In the genomic region with DNA sequence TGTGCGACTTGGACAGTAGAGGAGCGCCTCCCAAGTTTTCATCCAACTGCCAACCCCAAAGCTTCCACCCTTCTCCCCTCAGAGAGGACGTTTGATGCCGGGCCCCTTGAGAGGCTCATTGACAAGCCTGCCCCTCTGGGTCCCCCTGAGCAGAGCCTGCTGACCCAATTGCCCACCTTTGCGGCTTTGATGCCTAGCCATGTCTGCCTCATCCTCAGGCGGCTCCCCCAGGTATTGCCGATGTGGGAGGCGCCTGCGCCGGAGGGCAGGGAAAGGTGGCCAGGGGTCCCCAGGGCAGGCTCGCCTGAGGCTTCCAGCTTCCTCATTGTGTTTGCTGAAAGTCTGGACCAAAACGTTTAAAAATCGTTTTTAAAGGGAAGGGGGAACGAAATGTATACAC, we compare ENCODE assay signal across 8 cellular contexts. TPM values are rescaled to one million over a fixed set of nuclear protein-coding genes. Genes with fewer than 3 reads are reported as not detected.
DNase-seq lines count a peak whose midpoint lies in the region; ATAC-seq, FAIRE-seq and TF ChIP-seq lines count a peak whose summit lies in the region.

No MANE protein-coding gene starts in this region.

- H2AFZ ChIP-seq in keratinocyte (ENCODE audit: control insufficient read depth, low read length) = no peak overlapping the region

- no peaks in the 10 kb centered on the region for H4K20me1 ChIP-seq in keratinocyte (ENCODE audit: control insufficient read depth, extremely low read depth, insufficient read depth, low read length)

- H3K27me3 ChIP-seq in keratinocyte (ENCODE audit: control insufficient read depth, extremely low read depth, insufficient read depth, low read length) (no peaks in the 10 kb centered on the region), subcutaneous abdominal adipose tissue (ENCODE audit: control insufficient read depth in 5 of 5, insufficient read depth in 4 of 5, low read length in 5 of 5) (no peaks in the 10 kb centered on the region)

- no peak for DNase-seq in activated CD4-positive, alpha-beta T cell treated with anti-CD3 and anti-CD28 coated beads for 36 hours
- DNase-seq in activated CD4-positive, alpha-beta T cell treated with anti-CD3 and anti-CD28 coated beads for 4 hours = no peak
- DNase-seq in activated naive CD4-positive, alpha-beta T cell treated with anti-CD3 and anti-CD28 coated beads, Interleukin-2, amount 50 U/mL, for 72 hours (ENCODE audit: low spot score in 2 of 2) = no peak
- no peak for DNase-seq in keratinocyte (ENCODE audit: low read depth, low spot score)
- no peak for DNase-seq in stimulated activated CD4-positive, alpha-beta T cell treated with anti-CD3 and anti-CD28 coated beads, Interleukin-15, amount 100 ng/mL, for 24 hours
- DNase-seq in cerebellum (ENCODE audit: low spot score) = no peak

- peak overlapping the region; percentile 81 for H3K4me3 Mint-ChIP-seq in activated CD4-positive, alpha-beta T cell treated with anti-CD3 and anti-CD28 coated beads for 36 hours

- H3K4me3 ChIP-seq in keratinocyte (ENCODE audit: control insufficient read depth in 2 of 3, extremely low read depth in 1 of 3, insufficient read depth in 2 of 3, low read depth in 1 of 3, low read length in 3 of 3) (peak overlapping the region; percentile 75 to 97 (median 92)), subcutaneous abdominal adipose tissue (ENCODE audit: low read depth in 1 of 5, low read length in 5 of 5) (peak overlapping the region in 4 of 5 donors; percentile 79 to 88 (median 82))

- peaks cover 16% of the 10 kb centered on the region for H3K4me1 Mint-ChIP-seq in activated CD4-positive, alpha-beta T cell treated with anti-CD3 and anti-CD28 coated beads for 36 hours

- H3K27ac Mint-ChIP-seq in activated CD4-positive, alpha-beta T cell treated with anti-CD3 and anti-CD28 coated beads for 36 hours = no peak overlapping the region
- peak overlapping the region; percentile 92 to 96 for H3K27ac Mint-ChIP-seq in activated naive CD4-positive, alpha-beta T cell treated with anti-CD3 and anti-CD28 coated beads, Interleukin-2, amount 50 U/mL, for 72 hours

- peaks cover 10% of the 10 kb centered on the region for H3K79me2 ChIP-seq in keratinocyte (ENCODE audit: control insufficient read depth, insufficient read depth, low read length)

- H3K9me3 ChIP-seq in keratinocyte (ENCODE audit: control insufficient read depth, low read depth, low read length) (no peaks in the 10 kb centered on the region), subcutaneous abdominal adipose tissue (ENCODE audit: control insufficient read depth in 5 of 5, low read length in 5 of 5) (no peaks in the 10 kb centered on the region)

- no peaks in the 10 kb centered on the region for H3K9me1 ChIP-seq in keratinocyte (ENCODE audit: control insufficient read depth, extremely low read depth, insufficient read depth, low read length)

- no peaks in the 10 kb centered on the region for H3K27me3 Mint-ChIP-seq in activated CD4-positive, alpha-beta T cell treated with anti-CD3 and anti-CD28 coated beads for 36 hours

- H3K27ac ChIP-seq in keratinocyte (ENCODE audit: control insufficient read depth, insufficient read depth, low read length) (no peak overlapping the region), subcutaneous abdominal adipose tissue (ENCODE audit: low read depth, low read length) (no peak overlapping the region)

- no peak for FAIRE-seq in keratinocyte (lab: Jason Lieb, UNC)

- POLR2A ChIA-PET in activated CD4-positive, alpha-beta T cell treated with anti-CD3 and anti-CD28 coated beads for 36 hours (lab: Charles Lee) = interaction anchor here (0.6 kb wide), 1 partner anchor 232 kb away, joined by 3 read pairs; a partner anchor contains a TSS

- CTCF ChIA-PET in activated CD4-positive, alpha-beta T cell treated with anti-CD3 and anti-CD28 coated beads for 36 hours (lab: Charles Lee) = interaction anchor here (1.0 kb wide), 1 partner anchor 165 kb away, joined by 3 read pairs; no protein-coding TSS in a partner anchor

- dilution Hi-C loops in keratinocyte (cut with MboI; ENCODE audit: extremely low pct_ligation_motif_present, low sequenced_read_pairs) = no loop called here

- intact Hi-C loops in activated CD4-positive, alpha-beta T cell treated with anti-CD3 and anti-CD28 coated beads for 36 hours (cut with DNase I, micrococcal nuclease) = loop anchor here (2.0 to 5.0 kb wide), 4 partner anchors 45 to 955 kb away; a partner anchor contains a TSS

- peak overlapping the region; percentile 97 for H3K4me2 ChIP-seq in keratinocyte (ENCODE audit: control insufficient read depth, extremely low read depth, insufficient read depth, low read depth, low read length)

- no peak overlapping the region for H3K9ac ChIP-seq in keratinocyte (ENCODE audit: control insufficient read depth, extremely low read depth, insufficient read depth, low read length)
- H3K9ac ChIP-seq in subcutaneous abdominal adipose tissue (ENCODE audit: low read length in 5 of 5) = peak overlapping the region in 2 of 5 donors; percentile 68 to 84

- no peak for TF ChIP-seq POLR2A in GM18505 (IDR thresholded peaks at IDR 0.05; ENCODE audit: borderline replicate concordance, extremely low read depth, insufficient read depth, insufficient read length)

- H3K36me3 Mint-ChIP-seq in activated CD4-positive, alpha-beta T cell treated with anti-CD3 and anti-CD28 coated beads for 36 hours (ENCODE audit: low read depth) = peaks cover 27% of the 10 kb centered on the region
- peaks cover 13 to 16% of the 10 kb centered on the region in 2 donors for H3K36me3 Mint-ChIP-seq in activated naive CD4-positive, alpha-beta T cell treated with anti-CD3 and anti-CD28 coated beads, Interleukin-2, amount 50 U/mL, for 72 hours

- H3K36me3 ChIP-seq in keratinocyte (ENCODE audit: control insufficient read depth in 2 of 2, extremely low read depth in 1 of 2, insufficient read depth in 2 of 2, low read length in 2 of 2) (peaks cover 9 to 28% of the 10 kb centered on the region in 2 experiments), subcutaneous abdominal adipose tissue (ENCODE audit: control insufficient read depth in 5 of 5, insufficient read depth in 5 of 5, low read length in 5 of 5) (peaks cover 0 to 28% (median 19%) of the 10 kb centered on the region in 5 donors)

- no peak for ATAC-seq in activated CD4-positive, alpha-beta T cell treated with anti-CD3 and anti-CD28 coated beads for 36 hours
- no peak for ATAC-seq in activated naive CD4-positive, alpha-beta T cell treated with anti-CD3 and anti-CD28 coated beads, Interleukin-2, amount 50 U/mL, for 72 hours
- ATAC-seq in GM18505 (IDR thresholded peaks at IDR 0.05; ENCODE audit: unreplicated experiment) = no peak

- no peaks in the 10 kb centered on the region for H3K9me3 Mint-ChIP-seq in activated CD4-positive, alpha-beta T cell treated with anti-CD3 and anti-CD28 coated beads for 36 hours (ENCODE audit: low read depth)
- no peaks in the 10 kb centered on the region for H3K9me3 Mint-ChIP-seq in activated naive CD4-positive, alpha-beta T cell treated with anti-CD3 and anti-CD28 coated beads, Interleukin-2, amount 50 U/mL, for 72 hours

- H3K4me1 ChIP-seq in keratinocyte (ENCODE audit: control insufficient read depth, extremely low read depth, insufficient read depth, low read length) (peaks cover 10% of the 10 kb centered on the region), subcutaneous abdominal adipose tissue (ENCODE audit: control insufficient read depth in 5 of 5, insufficient read depth in 5 of 5, low read length in 5 of 5) (peaks cover 0 to 20% (median 16%) of the 10 kb centered on the region in 5 donors)

- no peak for TF ChIP-seq CTCF in keratinocyte (optimal IDR thresholded peaks at IDR 0.05 in 1 of 3, IDR thresholded peaks at IDR 0.05 in 1 of 3, conservative IDR thresholded peaks at IDR 0.05 in 1 of 3; ENCODE audit: extremely low read depth in 1 of 3, insufficient read depth in 2 of 3, low read length in 3 of 3)

RNA-seq across cellular contexts. Expression of a gene that starts 1.4 kb away (rescaled TPM):
- total RNA-seq in activated CD4-positive, alpha-beta T cell treated with anti-CD3 and anti-CD28 coated beads for 36 hours = 10 to 100 TPM; 73.5 to 86.4 TPM
- 10 to 100 TPM; 67.9 to 70.7 TPM for total RNA-seq in activated naive CD4-positive, alpha-beta T cell treated with anti-CD3 and anti-CD28 coated beads, Interleukin-2, amount 50 U/mL, for 72 hours
- polyA plus RNA-seq in keratinocyte = 6.6 to 16.3 TPM (median 14.0 TPM) in 3 replicates
- 22.3 TPM for polyA plus RNA-seq in keratinocyte (2011; ENCODE audit: low read depth)
- 10.0 and 12.1 TPM in 2 replicates for polyA plus RNA-seq in keratinocyte (2011; cell fraction: cytosol; rRNA removed)
- 41.3 and 42.1 TPM in 2 replicates for polyA plus RNA-seq in keratinocyte (2011; cell fraction: nucleus; rRNA removed)
- 10.4 and 22.4 TPM in 2 replicates for polyA plus RNA-seq in keratinocyte (2012; ENCODE audit: low replicate concordance)
- polyA minus RNA-seq in keratinocyte = 4.6 to 13.2 TPM (median 12.5 TPM) in 3 replicates
- 5.9 TPM for polyA minus RNA-seq in keratinocyte (2011; cell fraction: cytosol; rRNA and poly(A)+ RNA removed)
- polyA minus RNA-seq in keratinocyte (2011; cell fraction: nucleus; rRNA and poly(A)+ RNA removed) = 6.0 and 9.5 TPM in 2 replicates
- 29.1 TPM for total RNA-seq in cerebellum

RNA-seq across cellular contexts. Expression of a gene that starts 36.5 kb away (rescaled TPM):
- under 1 TPM; 0.75 to 0.79 TPM for total RNA-seq in activated CD4-positive, alpha-beta T cell treated with anti-CD3 and anti-CD28 coated beads for 36 hours
- 1 to 10 TPM; 1.2 to 3.2 TPM for total RNA-seq in activated naive CD4-positive, alpha-beta T cell treated with anti-CD3 and anti-CD28 coated beads, Interleukin-2, amount 50 U/mL, for 72 hours
- polyA plus RNA-seq in keratinocyte = 15.9 to 39.7 TPM (median 25.9 TPM) in 3 replicates
- 11.3 TPM for polyA plus RNA-seq in keratinocyte (2011; ENCODE audit: low read depth)
- 15.2 and 27.3 TPM in 2 replicates for polyA plus RNA-seq in keratinocyte (2011; cell fraction: cytosol; rRNA removed)
- polyA plus RNA-seq in keratinocyte (2011; cell fraction: nucleus; rRNA removed) = 32.0 and 44.1 TPM in 2 replicates
- polyA plus RNA-seq in keratinocyte (2012; ENCODE audit: low replicate concordance) = 12.0 and 23.8 TPM in 2 replicates
- polyA minus RNA-seq in keratinocyte = 10.1 to 38.8 TPM (median 35.6 TPM) in 3 replicates
- 57.9 TPM for polyA minus RNA-seq in keratinocyte (2011; cell fraction: cytosol; rRNA and poly(A)+ RNA removed)
- 35.7 and 36.8 TPM in 2 replicates for polyA minus RNA-seq in keratinocyte (2011; cell fraction: nucleus; rRNA and poly(A)+ RNA removed)
- total RNA-seq in cerebellum = 11.5 TPM

RNA-seq across cellular contexts. Expression of a gene that starts 47.3 kb away (rescaled TPM):
- 10 to 100 TPM; 52.5 to 54.4 TPM for total RNA-seq in activated CD4-positive, alpha-beta T cell treated with anti-CD3 and anti-CD28 coated beads for 36 hours
- 10 to 100 TPM; 51.4 to 57.0 TPM for total RNA-seq in activated naive CD4-positive, alpha-beta T cell treated with anti-CD3 and anti-CD28 coated beads, Interleukin-2, amount 50 U/mL, for 72 hours
- 22.2 to 28.3 TPM (median 24.4 TPM) in 3 replicates for polyA plus RNA-seq in keratinocyte
- 13.4 TPM for polyA plus RNA-seq in keratinocyte (2011; ENCODE audit: low read depth)
- 18.0 and 23.1 TPM in 2 replicates for polyA plus RNA-seq in keratinocyte (2011; cell fraction: cytosol; rRNA removed)
- polyA plus RNA-seq in keratinocyte (2011; cell fraction: nucleus; rRNA removed) = 23.0 and 25.5 TPM in 2 replicates
- 15.4 and 21.4 TPM in 2 replicates for polyA plus RNA-seq in keratinocyte (2012; ENCODE audit: low replicate concordance)
- polyA minus RNA-seq in keratinocyte = 13.8 to 31.9 TPM (median 27.4 TPM) in 3 replicates
- polyA minus RNA-seq in keratinocyte (2011; cell fraction: cytosol; rRNA and poly(A)+ RNA removed) = 20.7 TPM
- polyA minus RNA-seq in keratinocyte (2011; cell fraction: nucleus; rRNA and poly(A)+ RNA removed) = 13.3 and 20.3 TPM in 2 replicates
- 15.2 TPM for total RNA-seq in cerebellum
